Comparison of ENCODE assay signal across 2 cellular contexts in genomic region chr1:153227810-153228209, GRCh38.
A peak's percentile ranks its signal among the peaks of the same experiment; 100 is the strongest.
TF ChIP-seq lines count a peak whose summit lies in the region.

No MANE protein-coding gene starts in this region.

TF ChIP-seq in GM12878, 131 proteins besides CTCF, POLR2A, EP300 and RAD21:
- TF ChIP-seq CHD4 (IDR thresholded peaks at IDR 0.05) (no peak), RAD51 (IDR thresholded peaks at IDR 0.05) (peak; percentile 52; the same call in 1 of the 2 replicates)
- TF ChIP-seq, protein P1, sequence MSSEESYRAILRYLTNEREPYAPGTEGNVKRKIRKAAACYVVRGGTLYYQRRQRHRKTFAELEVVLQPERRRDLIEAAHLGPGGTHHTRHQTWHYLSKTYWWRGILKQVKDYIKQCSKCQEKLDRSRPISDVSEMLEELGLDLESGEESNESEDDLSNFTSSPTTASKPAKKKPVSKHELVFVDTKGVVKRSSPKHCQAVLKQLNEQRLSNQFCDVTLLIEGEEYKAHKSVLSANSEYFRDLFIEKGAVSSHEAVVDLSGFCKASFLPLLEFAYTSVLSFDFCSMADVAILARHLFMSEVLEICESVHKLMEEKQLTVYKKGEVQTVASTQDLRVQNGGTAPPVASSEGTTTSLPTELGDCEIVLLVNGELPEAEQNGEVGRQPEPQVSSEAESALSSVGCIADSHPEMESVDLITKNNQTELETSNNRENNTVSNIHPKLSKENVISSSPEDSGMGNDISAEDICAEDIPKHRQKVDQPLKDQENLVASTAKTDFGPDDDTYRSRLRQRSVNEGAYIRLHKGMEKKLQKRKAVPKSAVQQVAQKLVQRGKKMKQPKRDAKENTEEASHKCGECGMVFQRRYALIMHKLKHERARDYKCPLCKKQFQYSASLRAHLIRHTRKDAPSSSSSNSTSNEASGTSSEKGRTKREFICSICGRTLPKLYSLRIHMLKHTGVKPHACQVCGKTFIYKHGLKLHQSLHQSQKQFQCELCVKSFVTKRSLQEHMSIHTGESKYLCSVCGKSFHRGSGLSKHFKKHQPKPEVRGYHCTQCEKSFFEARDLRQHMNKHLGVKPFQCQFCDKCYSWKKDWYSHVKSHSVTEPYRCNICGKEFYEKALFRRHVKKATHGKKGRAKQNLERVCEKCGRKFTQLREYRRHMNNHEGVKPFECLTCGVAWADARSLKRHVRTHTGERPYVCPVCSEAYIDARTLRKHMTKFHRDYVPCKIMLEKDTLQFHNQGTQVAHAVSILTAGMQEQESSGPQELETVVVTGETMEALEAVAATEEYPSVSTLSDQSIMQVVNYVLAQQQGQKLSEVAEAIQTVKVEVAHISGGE (CRISPR knock-in tag; IDR thresholded peaks at IDR 0.05), result no peak

TF ChIP-seq in K562, 482 proteins besides CTCF, POLR2A, EP300 and RAD21:
- TF ChIP-seq ZNF12 (CRISPR knock-in tag; IDR thresholded peaks at IDR 0.05) (no peak), ZNF644 (tag; IDR thresholded peaks at IDR 0.05; ENCODE audit: low read depth) (no peak), TFE3 (CRISPR knock-in tag; IDR thresholded peaks at IDR 0.05) (peak; percentile 57), FOXM1 (IDR thresholded peaks at IDR 0.05; ENCODE audit: low read depth) (no peak), FOXM1 (CRISPR knock-in tag; IDR thresholded peaks at IDR 0.05; ENCODE audit: low read depth) (no peak), ZNF766 (CRISPR knock-in tag; conservative IDR thresholded peaks at IDR 0.05) (no peak), HNRNPL (IDR thresholded peaks at IDR 0.05; ENCODE audit: low read depth, low read length) (no peak), TRIM28 (IDR thresholded peaks at IDR 0.05) (no peak), ZSCAN32 (CRISPR knock-in tag; IDR thresholded peaks at IDR 0.05) (no peak), SRSF7 (optimal IDR thresholded peaks at IDR 0.05; ENCODE audit: low read depth, low read length) (no peak), MCM2 (IDR thresholded peaks at IDR 0.05; ENCODE audit: low read depth) (no peak), USF2 (CRISPR knock-in tag; IDR thresholded peaks at IDR 0.05) (peak; percentile 13; the same call in 1 of the 2 replicates), ATF4 (CRISPR knock-in tag; IDR thresholded peaks at IDR 0.05) (no peak), RAD51 (IDR thresholded peaks at IDR 0.05; ENCODE audit: borderline replicate concordance, low read depth) (0 out of 2 replicates have a peak, but pooled peaks have one; percentile 13), KAT8 (IDR thresholded peaks at IDR 0.05; ENCODE audit: low read depth) (no peak), ETS2 (tag; IDR thresholded peaks at IDR 0.05; ENCODE audit: borderline replicate concordance, poor library complexity, severe bottlenecking) (no peak), RBBP5 (IDR thresholded peaks at IDR 0.05; ENCODE audit: borderline replicate concordance, insufficient read depth, low read length, poor library complexity, severe bottlenecking) (no peak), ATF1 (CRISPR knock-in tag; IDR thresholded peaks at IDR 0.05) (no peak), ATF1 (tag; IDR thresholded peaks at IDR 0.05) (no peak), PHB (CRISPR knock-in tag; IDR thresholded peaks at IDR 0.05) (no peak)
- TF ChIP-seq, protein P2, sequence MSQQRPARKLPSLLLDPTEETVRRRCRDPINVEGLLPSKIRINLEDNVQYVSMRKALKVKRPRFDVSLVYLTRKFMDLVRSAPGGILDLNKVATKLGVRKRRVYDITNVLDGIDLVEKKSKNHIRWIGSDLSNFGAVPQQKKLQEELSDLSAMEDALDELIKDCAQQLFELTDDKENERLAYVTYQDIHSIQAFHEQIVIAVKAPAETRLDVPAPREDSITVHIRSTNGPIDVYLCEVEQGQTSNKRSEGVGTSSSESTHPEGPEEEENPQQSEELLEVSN (IDR thresholded peaks at IDR 0.05; ENCODE audit: borderline replicate concordance in 1 of 2, extremely low read depth in 1 of 2, insufficient read depth in 1 of 2, insufficient read length in 1 of 2, low read depth in 1 of 2, low read length in 1 of 2, poor library complexity in 1 of 2, severe bottlenecking in 1 of 2), result no peak
- TF ChIP-seq, protein P3, sequence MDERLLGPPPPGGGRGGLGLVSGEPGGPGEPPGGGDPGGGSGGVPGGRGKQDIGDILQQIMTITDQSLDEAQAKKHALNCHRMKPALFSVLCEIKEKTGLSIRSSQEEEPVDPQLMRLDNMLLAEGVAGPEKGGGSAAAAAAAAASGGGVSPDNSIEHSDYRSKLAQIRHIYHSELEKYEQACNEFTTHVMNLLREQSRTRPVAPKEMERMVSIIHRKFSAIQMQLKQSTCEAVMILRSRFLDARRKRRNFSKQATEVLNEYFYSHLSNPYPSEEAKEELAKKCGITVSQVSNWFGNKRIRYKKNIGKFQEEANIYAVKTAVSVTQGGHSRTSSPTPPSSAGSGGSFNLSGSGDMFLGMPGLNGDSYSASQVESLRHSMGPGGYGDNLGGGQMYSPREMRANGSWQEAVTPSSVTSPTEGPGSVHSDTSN (CRISPR knock-in tag; IDR thresholded peaks at IDR 0.05; ENCODE audit: low read depth), result no peak
- TF ChIP-seq, protein P3 (tag; conservative IDR thresholded peaks at IDR 0.05; ENCODE audit: low read depth), result no peak
TF ChIP-seq in K562: peak in this region for 3.
